1 cellular context compared by ENCODE assay signal in genomic region chr4:17812801-17813200, GRCh38.
TF ChIP-seq lines count a peak whose summit lies in the region.

No MANE protein-coding gene starts in this region.

TF ChIP-seq in GM12878, 131 proteins besides CTCF, POLR2A, EP300 and RAD21:
- no peak for TF ChIP-seq MXI1 (IDR thresholded peaks at IDR 0.05; ENCODE audit: low read depth, low read length)
- TF ChIP-seq ZZZ3 (IDR thresholded peaks at IDR 0.05; ENCODE audit: control insufficient read depth, insufficient read length, low read depth), result no peak
- no peak for TF ChIP-seq POLR2AphosphoS2 (IDR thresholded peaks at IDR 0.05; ENCODE audit: low read depth, low read length)
- TF ChIP-seq SMAD5 (IDR thresholded peaks at IDR 0.05; ENCODE audit: low read depth), result no peak
- no peak for TF ChIP-seq JUND (IDR thresholded peaks at IDR 0.05; ENCODE audit: low read depth, low read length)
- no peak for TF ChIP-seq SMAD1 (IDR thresholded peaks at IDR 0.05; ENCODE audit: low read depth, partially characterized antibody)
- TF ChIP-seq ZBTB40 (IDR thresholded peaks at IDR 0.05; ENCODE audit: borderline replicate concordance), result no peak
- TF ChIP-seq RUNX3 (IDR thresholded peaks at IDR 0.05; ENCODE audit: low read length), result no peak
- TF ChIP-seq BHLHE40 (IDR thresholded peaks at IDR 0.05; ENCODE audit: borderline replicate concordance in 1 of 2, low read depth in 2 of 2, low read length in 1 of 2), result no peak
- no peak for TF ChIP-seq TCF12 (IDR thresholded peaks at IDR 0.05; ENCODE audit: low read depth, low read length)
- no peak for TF ChIP-seq IKZF1 (conservative IDR thresholded peaks at IDR 0.05)
- no peak for TF ChIP-seq NR2C2 (IDR thresholded peaks at IDR 0.05; ENCODE audit: borderline replicate concordance, control insufficient read depth, insufficient read length, low read depth)
- TF ChIP-seq CBFB (IDR thresholded peaks at IDR 0.05; ENCODE audit: low read depth), result no peak
- TF ChIP-seq POU2F2 (IDR thresholded peaks at IDR 0.05; ENCODE audit: borderline replicate concordance, low read depth, low read length), result no peak
- TF ChIP-seq TBL1XR1 (IDR thresholded peaks at IDR 0.05; ENCODE audit: low read depth, low read length), result no peak
- no peak for TF ChIP-seq SIN3A (IDR thresholded peaks at IDR 0.05; ENCODE audit: low read depth, low read length)
- TF ChIP-seq EGR1 (IDR thresholded peaks at IDR 0.05; ENCODE audit: borderline replicate concordance in 1 of 2, low read depth in 2 of 2, low read length in 2 of 2), result no peak
- no peak for TF ChIP-seq FOXK2 (IDR thresholded peaks at IDR 0.05)
- no peak for TF ChIP-seq STAT3 (IDR thresholded peaks at IDR 0.05; ENCODE audit: low read depth, low read length)
